ENCODE assay signal across 31 cellular contexts in the genomic region with DNA sequence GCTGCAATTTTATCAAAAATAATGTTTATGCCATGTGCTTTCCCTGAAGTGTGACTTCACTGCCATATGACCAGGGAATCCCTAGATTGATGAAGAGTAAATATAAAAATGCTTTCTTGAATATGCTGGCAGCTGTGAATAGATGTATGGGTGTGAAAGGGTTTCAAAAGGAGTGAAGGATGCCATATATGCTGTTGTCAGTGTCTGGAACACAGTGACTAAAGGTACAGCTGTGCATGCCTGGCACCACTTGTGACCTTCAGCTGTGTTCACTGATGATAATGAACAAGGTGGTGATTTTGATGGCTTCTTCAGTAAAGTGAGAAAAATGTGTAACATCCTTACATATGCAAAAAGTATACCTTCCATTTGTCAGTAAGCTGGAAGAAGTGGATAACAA.
DNase-seq lines count a peak whose midpoint lies in the region; ATAC-seq, FAIRE-seq and TF ChIP-seq lines count a peak whose summit lies in the region.
"Had no signal": no experiment of that assay in that cellular context is flagged by ENCODE, and none has a peak within 500 bp of the region (broad histone marks: within the 10 kb centered on the region; RNA-seq: fewer than 3 reads in every experiment).

No MANE protein-coding gene starts in this region.

- no peak for FAIRE-seq in small intestine (lab: Jason Lieb, UNC)

- H3K27ac Mint-ChIP-seq in CD4-positive, CD25-positive, alpha-beta regulatory T cell = peak overlapping the region in 2 of 3 donors; percentile 42 to 47
- peak overlapping the region in 4 of 7 donors; percentile 25 to 89 (median 59) for H3K27ac Mint-ChIP-seq in CD4-positive, alpha-beta memory T cell
- peak overlapping the region; percentile 67 for H3K27ac Mint-ChIP-seq in central memory CD8-positive, alpha-beta T cell (ENCODE audit: low read depth)
- peak overlapping the region; percentile 69 for H3K27ac Mint-ChIP-seq in nephron progenitor cell
- H3K27ac Mint-ChIP-seq: activated CD8-positive, alpha-beta T cell treated with anti-CD3 and anti-CD28 coated beads, Interleukin-2, amount 10 ng/mL, durations not matched to agents 7 days and 5 days; activated naive CD8-positive, alpha-beta T cell treated with anti-CD3 and anti-CD28 coated beads, Interleukin-2, amount 10 ng/mL, durations not matched to agents 7 days and 5 days; stimulated activated naive CD8-positive, alpha-beta T cell treated with anti-CD3 and anti-CD28 coated beads, Interleukin-15, Interleukin-2, amounts not matched to agents 100 ng/mL and 50 ng/mL, for 24 hours had no signal

- H3K9me3 Mint-ChIP-seq in CD4-positive, CD25-positive, alpha-beta regulatory T cell = no peaks in the 10 kb centered on the region
- H3K9me3 Mint-ChIP-seq in CD4-positive, alpha-beta memory T cell = peaks cover 0 to 1% (median 0%) of the 10 kb centered on the region in 8 donors
- no peaks in the 10 kb centered on the region for H3K9me3 Mint-ChIP-seq in central memory CD8-positive, alpha-beta T cell
- no peaks in the 10 kb centered on the region for H3K9me3 Mint-ChIP-seq in nephron progenitor cell
- H3K9me3 Mint-ChIP-seq: activated naive CD8-positive, alpha-beta T cell treated with anti-CD3 and anti-CD28 coated beads, Interleukin-2, amount 10 ng/mL, durations not matched to agents 7 days and 5 days; immature natural killer cell; stimulated activated naive CD8-positive, alpha-beta T cell treated with anti-CD3 and anti-CD28 coated beads, Interleukin-15, Interleukin-2, amounts not matched to agents 100 ng/mL and 50 ng/mL, for 24 hours had no signal

- no peak overlapping the region for H3K4me3 Mint-ChIP-seq in CD4-positive, CD25-positive, alpha-beta regulatory T cell
- no peak overlapping the region for H3K4me3 Mint-ChIP-seq in CD4-positive, alpha-beta memory T cell
- H3K4me3 Mint-ChIP-seq in central memory CD8-positive, alpha-beta T cell = no peak overlapping the region
- H3K4me3 Mint-ChIP-seq in nephron progenitor cell = no peak overlapping the region
- H3K4me3 Mint-ChIP-seq: activated CD8-positive, alpha-beta T cell treated with anti-CD3 and anti-CD28 coated beads, Interleukin-2, amount 10 ng/mL, durations not matched to agents 7 days and 5 days; activated naive CD8-positive, alpha-beta T cell treated with anti-CD3 and anti-CD28 coated beads, Interleukin-2, amount 10 ng/mL, durations not matched to agents 7 days and 5 days; immature natural killer cell; stimulated activated naive CD8-positive, alpha-beta T cell treated with anti-CD3 and anti-CD28 coated beads, Interleukin-15, Interleukin-2, amounts not matched to agents 100 ng/mL and 50 ng/mL, for 24 hours had no signal

- H3K9me3 ChIP-seq in CD4-positive, CD25-positive, alpha-beta regulatory T cell (ENCODE audit: control insufficient read depth in 2 of 2, low read length in 2 of 2) = no peaks in the 10 kb centered on the region
- H3K9me3 ChIP-seq in CD4-positive, alpha-beta memory T cell (ENCODE audit: control insufficient read depth in 1 of 2, low read length in 2 of 2) = no peaks in the 10 kb centered on the region
- H3K9me3 ChIP-seq in small intestine (ENCODE audit: control insufficient read depth, low read depth) = no peaks in the 10 kb centered on the region
- H3K9me3 ChIP-seq: ascending aorta, BLaER1, Caco-2, gastroesophageal sphincter, neutrophil, testis had no signal

- H3K27me3 Mint-ChIP-seq in CD4-positive, CD25-positive, alpha-beta regulatory T cell = no peaks in the 10 kb centered on the region
- no peaks in the 10 kb centered on the region for H3K27me3 Mint-ChIP-seq in CD4-positive, alpha-beta memory T cell
- no peaks in the 10 kb centered on the region for H3K27me3 Mint-ChIP-seq in central memory CD8-positive, alpha-beta T cell
- H3K27me3 Mint-ChIP-seq in nephron progenitor cell (ENCODE audit: low read depth, poor library complexity) = no peaks in the 10 kb centered on the region
- H3K27me3 Mint-ChIP-seq: activated naive CD8-positive, alpha-beta T cell treated with anti-CD3 and anti-CD28 coated beads, Interleukin-2, amount 10 ng/mL, durations not matched to agents 7 days and 5 days; stimulated activated naive CD8-positive, alpha-beta T cell treated with anti-CD3 and anti-CD28 coated beads, Interleukin-15, Interleukin-2, amounts not matched to agents 100 ng/mL and 50 ng/mL, for 24 hours had no signal

- POLR2A ChIA-PET in CD4-positive, alpha-beta memory T cell (lab: Charles Lee; ENCODE audit: partially characterized antibody) = no interaction called here

- no peak overlapping the region for H3K4me3 ChIP-seq in CD4-positive, CD25-positive, alpha-beta regulatory T cell (ENCODE audit: low read depth, low read length)
- H3K4me3 ChIP-seq in CD4-positive, alpha-beta memory T cell (ENCODE audit: low read length in 2 of 2) = no peak overlapping the region
- H3K4me3 ChIP-seq in small intestine (ENCODE audit: low read depth in 1 of 2, low read length in 2 of 2) = no peak overlapping the region
- H3K4me3 ChIP-seq: ascending aorta, BLaER1, gastroesophageal sphincter, testis had no signal

- intact Hi-C loops in CD4-positive, alpha-beta memory T cell (cut with micrococcal nuclease) = no loop called here

- CTCF ChIA-PET in CD4-positive, alpha-beta memory T cell (lab: Charles Lee; ENCODE audit: partially characterized antibody) = interaction anchor here (0.6 to 4.0 kb wide), 2 partner anchors 23 to 121 kb away, joined by 4 to 23 read pairs; no protein-coding TSS in a partner anchor

- no peaks in the 10 kb centered on the region for H3K27me3 ChIP-seq in CD4-positive, CD25-positive, alpha-beta regulatory T cell (ENCODE audit: control insufficient read depth, insufficient read depth, low read length)
- H3K27me3 ChIP-seq in CD4-positive, alpha-beta memory T cell (ENCODE audit: insufficient read depth, low read length) = no peaks in the 10 kb centered on the region
- no peaks in the 10 kb centered on the region for H3K27me3 ChIP-seq in small intestine (ENCODE audit: control insufficient read depth in 2 of 2, insufficient read depth in 2 of 2, low read length in 2 of 2)
- H3K27me3 ChIP-seq: ascending aorta, BLaER1, gastroesophageal sphincter, neutrophil, testis had no signal

- peaks cover 33% of the 10 kb centered on the region for H3K36me3 Mint-ChIP-seq in CD4-positive, CD25-positive, alpha-beta regulatory T cell
- H3K36me3 Mint-ChIP-seq in CD4-positive, alpha-beta memory T cell = peaks cover 36 to 60% of the 10 kb centered on the region in 2 donors
- H3K36me3 Mint-ChIP-seq in central memory CD8-positive, alpha-beta T cell (ENCODE audit: insufficient read depth) = peaks cover 44% of the 10 kb centered on the region
- peaks cover 51% of the 10 kb centered on the region for H3K36me3 Mint-ChIP-seq in nephron progenitor cell (ENCODE audit: low read depth)

- no peak for TF ChIP-seq CTCF in nephron progenitor cell (IDR thresholded peaks at IDR 0.05)

- no peak for DNase-seq in CD4-positive, CD25-positive, alpha-beta regulatory T cell
- DNase-seq in CD4-positive, alpha-beta memory T cell = no peak
- DNase-seq in central memory CD8-positive, alpha-beta T cell (ENCODE audit: low spot score in 2 of 2) = no peak
- no peak for DNase-seq in nephron progenitor cell
- DNase-seq in GM19240 (ENCODE audit: insufficient read length, low spot score) = no peak
- DNase-seq in small intestine = no peak
- DNase-seq in GM03348 (ENCODE audit: low spot score) = no peak
- DNase-seq: activated CD4-positive, CD25-positive, alpha-beta regulatory T cell treated with anti-CD3 and anti-CD28 coated beads, Interleukin-2, amount 50 U/mL, for 72 hours; activated CD8-positive, alpha-beta T cell treated with anti-CD3 and anti-CD28 coated beads, Interleukin-2, amount 10 ng/mL, durations not matched to agents 7 days and 5 days; activated effector memory CD4-positive, alpha-beta T cell treated with Interleukin-2 at 50 U/mL for 16 hours; activated naive CD8-positive, alpha-beta T cell treated with anti-CD3 and anti-CD28 coated beads, Interleukin-2, amount 10 ng/mL, durations not matched to agents 7 days and 5 days; Caco-2; cerebellar nuclear complex; DMS79 treated with DMSO at 0.1 percent for 48 hours; GF-D8; immature natural killer cell; left cardiac atrium; MV-4-11; NCI-H1436 treated with DMSO at 0.1 percent for 48 hours; NCI-H2107; NCI-H446; NCI-H748 treated with DMSO at 0.1 percent for 48 hours; SHP77; testis had no signal

- ATAC-seq in CD4-positive, CD25-positive, alpha-beta regulatory T cell (ENCODE audit: low read depth in 2 of 2) = no peak
- no peak for ATAC-seq in central memory CD8-positive, alpha-beta T cell (replicated peaks; ENCODE audit: extremely low read depth, poor library complexity, severe bottlenecking)
- ATAC-seq in HG03097 (IDR thresholded peaks at IDR 0.05; ENCODE audit: low FRiP score, unreplicated experiment) = no peak
- ATAC-seq: activated CD8-positive, alpha-beta T cell treated with anti-CD3 and anti-CD28 coated beads, Interleukin-2, amount 10 ng/mL, durations not matched to agents 7 days and 5 days; gastroesophageal sphincter; Panc1 had no signal

- H3K4me1 Mint-ChIP-seq in CD4-positive, CD25-positive, alpha-beta regulatory T cell = peaks cover 16 to 30% (median 24%) of the 10 kb centered on the region in 4 donors
- H3K4me1 Mint-ChIP-seq in CD4-positive, alpha-beta memory T cell = peaks cover 14 to 36% (median 23%) of the 10 kb centered on the region in 4 donors
- H3K4me1 Mint-ChIP-seq in central memory CD8-positive, alpha-beta T cell = peaks cover 20% of the 10 kb centered on the region
- H3K4me1 Mint-ChIP-seq in nephron progenitor cell = peaks cover 12% of the 10 kb centered on the region

- H3K4me1 ChIP-seq in CD4-positive, CD25-positive, alpha-beta regulatory T cell (ENCODE audit: control insufficient read depth, insufficient read depth, low read length, poor library complexity, severe bottlenecking) = no peaks in the 10 kb centered on the region
- H3K4me1 ChIP-seq in CD4-positive, alpha-beta memory T cell (ENCODE audit: insufficient read depth, low read length) = no peaks in the 10 kb centered on the region
- no peaks in the 10 kb centered on the region for H3K4me1 ChIP-seq in small intestine (ENCODE audit: control insufficient read depth in 2 of 2, insufficient read depth in 1 of 2, low read depth in 1 of 2, low read length in 1 of 2)
- H3K4me1 ChIP-seq: Caco-2 had no signal

- peaks cover 58% of the 10 kb centered on the region for H3K36me3 ChIP-seq in CD4-positive, CD25-positive, alpha-beta regulatory T cell (ENCODE audit: control insufficient read depth, insufficient read depth, low read length)
- peaks cover 25% of the 10 kb centered on the region for H3K36me3 ChIP-seq in CD4-positive, alpha-beta memory T cell (ENCODE audit: insufficient read depth, low read length)
- peaks cover 15 to 16% of the 10 kb centered on the region in 2 donors for H3K36me3 ChIP-seq in small intestine (ENCODE audit: control insufficient read depth in 2 of 2, insufficient read depth in 2 of 2, low read length in 2 of 2)

- H3K27ac ChIP-seq in CD4-positive, CD25-positive, alpha-beta regulatory T cell (ENCODE audit: insufficient read depth, low read length, poor library complexity, severe bottlenecking) = no peak overlapping the region
- H3K27ac ChIP-seq in CD4-positive, alpha-beta memory T cell (ENCODE audit: low read depth, low read length) = no peak overlapping the region
- H3K27ac ChIP-seq in small intestine (ENCODE audit: low read depth in 1 of 2, low read length in 1 of 2) = no peak overlapping the region
- H3K27ac ChIP-seq: ascending aorta, BLaER1, gastroesophageal sphincter, neutrophil, testis had no signal
